Comparison of ENCODE assay signal across 8 cellular contexts in the genomic region with DNA sequence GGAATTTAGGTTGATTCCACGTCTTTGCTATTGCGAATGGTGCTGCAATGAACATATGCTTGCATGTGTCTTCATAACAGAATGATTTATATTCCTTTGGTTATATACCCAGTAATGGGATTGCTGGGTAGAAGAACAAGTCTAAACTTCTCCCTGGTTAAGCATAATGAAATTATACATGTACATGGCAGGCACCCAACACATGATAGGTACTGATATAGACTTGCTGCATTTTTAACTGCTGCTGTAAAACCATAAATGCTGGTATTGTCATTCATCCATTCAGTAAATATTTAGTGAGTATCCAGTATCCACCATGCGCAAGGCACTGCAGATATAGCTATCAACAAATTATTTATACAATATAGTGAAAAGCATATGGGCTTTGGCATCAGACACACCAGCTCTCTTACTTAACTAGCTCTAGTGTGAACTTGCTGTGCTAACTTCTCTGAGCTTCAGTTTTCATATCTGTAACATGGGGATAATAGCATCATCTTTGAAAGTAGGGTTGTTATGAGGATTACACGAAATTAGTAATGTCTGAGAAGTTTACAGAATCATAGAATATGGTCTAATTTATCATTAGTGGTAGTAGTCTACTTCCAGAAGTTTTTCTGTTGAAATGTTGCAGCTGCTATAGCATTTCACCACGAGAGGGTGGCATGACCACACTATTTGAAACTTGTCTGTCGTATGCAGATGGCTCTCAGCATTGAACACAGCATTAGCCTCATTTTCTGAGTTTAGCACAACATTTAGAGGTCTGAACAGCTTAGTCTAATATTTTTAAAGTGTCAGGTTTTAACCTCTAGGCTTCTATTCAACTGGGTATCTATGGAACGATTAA. TPM values are rescaled to one million over a fixed set of nuclear protein-coding genes. Genes with fewer than 3 reads are reported as not detected.
DNase-seq lines count a peak whose midpoint lies in the region; ATAC-seq and TF ChIP-seq lines count a peak whose summit lies in the region.

No MANE protein-coding gene starts in this region.

- intact Hi-C loops in lower leg skin (cut with DNase I; ENCODE audit: low total_unique reads): no loop called here

- TF ChIP-seq POLR2A in lower leg skin (IDR thresholded peaks at IDR 0.05): no peak

- 35 to 39% methylated on average over 7 of the region's 7 CpGs for WGBS in lower leg skin, 2 donors

- TF ChIP-seq CTCF in fibroblast of the aortic adventitia (IDR thresholded peaks at IDR 0.05; ENCODE audit: insufficient read depth, low read length) (peak; percentile 41), lower leg skin (IDR thresholded peaks at IDR 0.05) (no peak)

- H3K4me3 ChIP-seq in fibroblast of the aortic adventitia (ENCODE audit: low read depth, low read length) (no peak overlapping the region), lower leg skin (ENCODE audit: low read depth, poor library complexity, severe bottlenecking) (no peak overlapping the region)

- DNase-seq in DMS 273 treated with DMSO at 0.1 percent for 48 hours (lab: John Stamatoyannopoulos, UW) (peak; percentile 8), RPMI8226 (peak; percentile 35), fibroblast of the aortic adventitia (ENCODE audit: low read depth) (peak; percentile 25), renal cortical epithelial cell (ENCODE audit: low read depth) (peak; percentile 27), lower leg skin (ENCODE audit: low spot score in 2 of 2) (no peak)
- no peak for DNase-seq in activated CD8-positive, alpha-beta memory T cell treated with anti-CD3 and anti-CD28 coated beads, Interleukin-2, amount 50 U/mL, for 4 hours

- ATAC-seq in GM18909 (IDR thresholded peaks at IDR 0.05; ENCODE audit: poor library complexity, unreplicated experiment) (peak; percentile 94), HG03175 (IDR thresholded peaks at IDR 0.05; ENCODE audit: unreplicated experiment) (peak; percentile 59)

RNA-seq across cellular contexts. Expression of a gene that starts 32.0 kb away (rescaled TPM):
- total RNA-seq in fibroblast of the aortic adventitia (ENCODE audit: low replicate concordance) (112 and 128 TPM in 2 replicates), renal cortical epithelial cell (66.5 and 89.4 TPM in 2 replicates), lower leg skin (10 to 100 TPM; 30.4 to 41.9 (median 34.0) TPM)

Comparison
In these comparisons a context has a peak if more than half of its experiments do, and no peak if none do; other contexts are left out.
1. DNase-seq: peak in DMS 273 treated with DMSO at 0.1 percent for 48 hours (single experiment), RPMI8226 (single experiment), fibroblast of the aortic adventitia (single experiment) and renal cortical epithelial cell (single experiment); none in activated CD8-positive, alpha-beta memory T cell treated with anti-CD3 and anti-CD28 coated beads, Interleukin-2, amount 50 U/mL, for 4 hours (single experiment) and lower leg skin (0 of 2).